24 cellular contexts compared by ENCODE assay signal in genomic region chr11:59200421-59200746, GRCh38. TPM values are rescaled to one million over a fixed set of nuclear protein-coding genes. Genes with fewer than 3 reads are reported as not detected.
DNase-seq lines count a peak whose midpoint lies in the region; ATAC-seq and TF ChIP-seq lines count a peak whose summit lies in the region.
"Had no signal": no experiment of that assay in that cellular context is flagged by ENCODE, and none has a peak within 500 bp of the region (broad histone marks: within the 10 kb centered on the region; RNA-seq: fewer than 3 reads in every experiment).

No MANE protein-coding gene starts in this region.

- H3K4me2 ChIP-seq in MM.1S (ENCODE audit: low read depth, low read length) = peak overlapping the region; percentile 4; the same call in 1 of the 2 replicates

- H3K79me2 ChIP-seq in MM.1S (ENCODE audit: low read length) = no peaks in the 10 kb centered on the region

- peak; percentile 44 for ATAC-seq in GM19023 (IDR thresholded peaks at IDR 0.05; ENCODE audit: unreplicated experiment)
- no peak for ATAC-seq in esophagus mucosa
- ATAC-seq: Panc1 had no signal

- no peaks in the 10 kb centered on the region for H3K9me3 Mint-ChIP-seq in nephron
- H3K9me3 Mint-ChIP-seq: CD8-positive, alpha-beta T cell; naive thymus-derived CD8-positive, alpha-beta T cell had no signal

- H4K20me1 ChIP-seq in MM.1S (ENCODE audit: insufficient read depth, low read length) = no peaks in the 10 kb centered on the region

- no peak overlapping the region for H3K27ac ChIP-seq in MM.1S (ENCODE audit: low read length)
- H3K27ac ChIP-seq: 22Rv1, breast epithelium, left ventricle myocardium inferior, testis, VCaP had no signal

- peaks cover 75% of the 10 kb centered on the region for H3K36me3 Mint-ChIP-seq in nephron (ENCODE audit: low read depth)
- H3K36me3 Mint-ChIP-seq: CD8-positive, alpha-beta T cell had no signal

- H3K9me2 ChIP-seq in MM.1S (replicated peaks; ENCODE audit: insufficient read depth, low read length) = no peaks in the 10 kb centered on the region

- no peaks in the 10 kb centered on the region for H3K27me3 ChIP-seq in MM.1S (replicated peaks; ENCODE audit: insufficient read depth, low read length)
- H3K27me3 ChIP-seq: breast epithelium, testis had no signal

- no peaks in the 10 kb centered on the region for H3F3A ChIP-seq in MM.1S (ENCODE audit: insufficient read depth, low read length)

- peaks cover 31% of the 10 kb centered on the region for H3K4me1 Mint-ChIP-seq in nephron

- H3K4me3 Mint-ChIP-seq in nephron = no peak overlapping the region
- H3K4me3 Mint-ChIP-seq: CD8-positive, alpha-beta T cell; naive thymus-derived CD8-positive, alpha-beta T cell had no signal

- no peak overlapping the region for H3K9ac ChIP-seq in MM.1S (ENCODE audit: low read length)

- H3K4me1 ChIP-seq in MM.1S (ENCODE audit: low read length) = peaks cover 9% of the 10 kb centered on the region
- H3K4me1 ChIP-seq: breast epithelium had no signal

- peak overlapping the region; percentile 7 to 36 (median 23) for H3K27ac Mint-ChIP-seq in nephron
- H3K27ac Mint-ChIP-seq: CD8-positive, alpha-beta T cell had no signal

- H3K27me3 Mint-ChIP-seq in nephron (ENCODE audit: low read depth) = no peaks in the 10 kb centered on the region

- H3K9me3 ChIP-seq in MM.1S (replicated peaks; ENCODE audit: insufficient read depth, low read length) = no peaks in the 10 kb centered on the region
- H3K9me3 ChIP-seq: breast epithelium, left ventricle myocardium inferior, testis had no signal

- no peaks in the 10 kb centered on the region for H3K36me3 ChIP-seq in MM.1S (replicated peaks; ENCODE audit: insufficient read depth, low read length)
- H3K36me3 ChIP-seq: left ventricle myocardium inferior had no signal

- H2AFZ ChIP-seq in MM.1S (ENCODE audit: low read length) = no peak overlapping the region

- TF ChIP-seq CTCF in MM.1S (IDR thresholded peaks at IDR 0.05; ENCODE audit: low read length) (no peak), nephron (IDR thresholded peaks at IDR 0.05; ENCODE audit: unreplicated experiment in 3 of 3) (no peak)

- H3K4me3 ChIP-seq in MM.1S (ENCODE audit: low read length) = no peak overlapping the region
- H3K4me3 ChIP-seq: breast epithelium, left ventricle myocardium inferior, testis had no signal

- peak; percentile 24 for DNase-seq in DMS79 treated with DMSO at 0.1 percent for 48 hours (lab: John Stamatoyannopoulos, UW)
- no peak for DNase-seq in DMS79 (lab: John Stamatoyannopoulos, UW)
- DNase-seq in MM.1S = no peak
- DNase-seq in LoVo (ENCODE audit: low spot score) = no peak
- DNase-seq in NCI-H1417 treated with DMSO at 0.1 percent for 48 hours (lab: John Stamatoyannopoulos, UW) = no peak
- DNase-seq: activated CD8-positive, alpha-beta memory T cell treated with anti-CD3 and anti-CD28 coated beads, Interleukin-2, amount 50 U/mL, for 48 hours; CD8-positive, alpha-beta T cell; effector memory CD4-positive, alpha-beta T cell; EL; Karpas-422; left ventricle myocardium inferior; naive thymus-derived CD8-positive, alpha-beta T cell; NCI-H1694 treated with DMSO at 0.1 percent for 48 hours; NCI-H524; SW 1271; testis had no signal

RNA-seq across cellular contexts. Expression of gene MPEG1, which starts 12.3 kb away (rescaled TPM):
- total RNA-seq in esophagus mucosa = 1.8 TPM
- total RNA-seq: pulmonary artery endothelial cell had no signal

RNA-seq across cellular contexts. Expression of gene DTX4, which starts 28.5 kb away (rescaled TPM):
- total RNA-seq in esophagus mucosa = 3.3 TPM

RNA-seq across cellular contexts. Expression of gene FAM111A, which starts 57.7 kb away (rescaled TPM):
- total RNA-seq in esophagus mucosa = 7.5 TPM
